Comparison of ENCODE assay signal across 9 cellular contexts in genomic region chr1:11784256-11784992, GRCh38. TPM values are rescaled to one million over a fixed set of nuclear protein-coding genes. Genes with fewer than 3 reads are reported as not detected.
DNase-seq lines count a peak whose midpoint lies in the region; ATAC-seq and TF ChIP-seq lines count a peak whose summit lies in the region.
"Had no signal": no experiment of that assay in that cellular context is flagged by ENCODE, and none has a peak within 500 bp of the region (broad histone marks: within the 10 kb centered on the region; RNA-seq: fewer than 3 reads in every experiment).

No MANE protein-coding gene starts in this region.

- no peaks in the 10 kb centered on the region for H3K9me2 ChIP-seq in HCT116 (ENCODE audit: insufficient read depth)

- no peak for DNase-seq in HCT116 (ENCODE audit: low read depth, low spot score)
- DNase-seq in central memory CD8-positive, alpha-beta T cell (ENCODE audit: low spot score in 2 of 2) = no peak
- no peak for DNase-seq in memory B cell (ENCODE audit: low spot score in 2 of 2)
- DNase-seq in stomach = no peak
- no peak for DNase-seq in RPMI8226
- DNase-seq in erythroblast (lab: John Stamatoyannopoulos, UW) = no peak

- H3K79me2 ChIP-seq in HCT116 (ENCODE audit: insufficient read depth, low read length) = no peaks in the 10 kb centered on the region

- H3K9ac ChIP-seq in HCT116 (ENCODE audit: low read length) = no peak overlapping the region

- H3K27ac Mint-ChIP-seq in central memory CD8-positive, alpha-beta T cell (ENCODE audit: low read depth) = no peak overlapping the region
- H3K27ac Mint-ChIP-seq in memory B cell = no peak overlapping the region
- H3K27ac Mint-ChIP-seq: activated CD4-positive, alpha-beta memory T cell treated with anti-CD3 and anti-CD28 coated beads, Interleukin-2, amount 10 ng/mL, durations not matched to agents 7 days and 5 days had no signal

- WGBS in stomach, 5 donors = 65 to 73% (median 69%) methylated on average over 9 to 21 of the region's 21 CpGs

- TF ChIP-seq CTCF in HCT116 (IDR thresholded peaks at IDR 0.05 in 2 of 3, conservative IDR thresholded peaks at IDR 0.05 in 1 of 3; ENCODE audit: borderline replicate concordance in 1 of 3, insufficient read depth in 1 of 3, low read depth in 2 of 3, low read length in 2 of 3) = no peak
- no peak for TF ChIP-seq CTCF in stomach (IDR thresholded peaks at IDR 0.05)

- ATAC-seq in HCT116 = no peak
- no peak for ATAC-seq in central memory CD8-positive, alpha-beta T cell (replicated peaks; ENCODE audit: extremely low read depth, poor library complexity, severe bottlenecking)
- no peak for ATAC-seq in memory B cell (ENCODE audit: low read depth)
- ATAC-seq in HG03108 (IDR thresholded peaks at IDR 0.05; ENCODE audit: unreplicated experiment) = no peak
- ATAC-seq in GM18520 (IDR thresholded peaks at IDR 0.05; ENCODE audit: unreplicated experiment) = no peak

- H3K9me3 Mint-ChIP-seq in central memory CD8-positive, alpha-beta T cell = no peaks in the 10 kb centered on the region
- H3K9me3 Mint-ChIP-seq in memory B cell = no peaks in the 10 kb centered on the region
- H3K9me3 Mint-ChIP-seq: activated CD4-positive, alpha-beta memory T cell treated with anti-CD3 and anti-CD28 coated beads, Interleukin-2, amount 10 ng/mL, durations not matched to agents 7 days and 5 days had no signal

- TF ChIP-seq POLR2A in HCT116 (IDR thresholded peaks at IDR 0.05; ENCODE audit: borderline replicate concordance, extremely low read depth, insufficient read depth, insufficient read length) (no peak), stomach (IDR thresholded peaks at IDR 0.05) (no peak), erythroblast (IDR thresholded peaks at IDR 0.05; ENCODE audit: low read length) (no peak)

- TF ChIP-seq RAD21 in HCT116 (IDR thresholded peaks at IDR 0.05; ENCODE audit: low read depth) = no peak

- intact Hi-C loops in HCT116 (cut with micrococcal nuclease) (no loop called here), stomach (cut with DNase I; ENCODE audit: low total_unique reads) (no loop called here)

- H3K4me1 Mint-ChIP-seq in central memory CD8-positive, alpha-beta T cell = no peaks in the 10 kb centered on the region
- H3K4me1 Mint-ChIP-seq in memory B cell = peaks cover 3% of the 10 kb centered on the region
- H3K4me1 Mint-ChIP-seq: activated CD4-positive, alpha-beta memory T cell treated with anti-CD3 and anti-CD28 coated beads, Interleukin-2, amount 10 ng/mL, durations not matched to agents 7 days and 5 days had no signal

- H3K4me3 Mint-ChIP-seq in central memory CD8-positive, alpha-beta T cell = peak overlapping the region; percentile 50
- H3K4me3 Mint-ChIP-seq in memory B cell = peak overlapping the region; percentile 17
- H3K4me3 Mint-ChIP-seq: activated CD4-positive, alpha-beta memory T cell treated with anti-CD3 and anti-CD28 coated beads, Interleukin-2, amount 10 ng/mL, durations not matched to agents 7 days and 5 days had no signal

- POLR2A ChIA-PET in HCT116 (lab: Charles Lee) = no interaction called here

- H3K27me3 ChIP-seq in HCT116 (ENCODE audit: insufficient read depth, low read length) = no peaks in the 10 kb centered on the region
- H3K27me3 ChIP-seq in stomach = no peaks in the 10 kb centered on the region

- H3K9me3 ChIP-seq in HCT116 (ENCODE audit: control insufficient read depth in 1 of 2, insufficient read depth in 1 of 2, low read depth in 1 of 2, low read length in 2 of 2) = no peaks in the 10 kb centered on the region
- H3K9me3 ChIP-seq in stomach = no peaks in the 10 kb centered on the region

- BruUV-seq in HCT116 (replicated peaks; lab: Mats Ljungman, UMichigan) = no TSS peak

- H3K4me3 ChIP-seq in HCT116 (replicated peaks in 1 of 2; ENCODE audit: low read depth in 1 of 2, low read length in 2 of 2) (no peak overlapping the region), stomach (peak overlapping the region in 3 of 4 donors; percentile 22 to 35 (median 25))

- H3K27me3 Mint-ChIP-seq in central memory CD8-positive, alpha-beta T cell = no peaks in the 10 kb centered on the region
- peaks cover 2% of the 10 kb centered on the region for H3K27me3 Mint-ChIP-seq in memory B cell
- H3K27me3 Mint-ChIP-seq: activated CD4-positive, alpha-beta memory T cell treated with anti-CD3 and anti-CD28 coated beads, Interleukin-2, amount 10 ng/mL, durations not matched to agents 7 days and 5 days had no signal

- H2AFZ ChIP-seq in HCT116 (ENCODE audit: low read depth, low read length, poor library complexity, severe bottlenecking) = no peak overlapping the region

- H4K20me1 ChIP-seq in HCT116 (ENCODE audit: insufficient read depth) = no peaks in the 10 kb centered on the region

- RAD21 ChIA-PET in HCT116 (lab: Charles Lee; ENCODE audit: low non-redundant PET in 1 of 2, low total read pairs in 2 of 2, uncharacterized antibody in 2 of 2, unreplicated experiment in 2 of 2) = no interaction called here

- H3K36me3 Mint-ChIP-seq in central memory CD8-positive, alpha-beta T cell (ENCODE audit: insufficient read depth) = no peaks in the 10 kb centered on the region
- H3K36me3 Mint-ChIP-seq in memory B cell = no peaks in the 10 kb centered on the region

- H3K4me2 ChIP-seq in HCT116 (ENCODE audit: low read length) = peak overlapping the region; percentile 51

- CTCF ChIA-PET in HCT116 (lab: Charles Lee) = interaction anchor here (1.1 to 1.2 kb wide), 2 partner anchors 12 to 22 kb away, joined by 3 to 4 read pairs; partner anchors contain the start of gene CLCN6

- H3K4me1 ChIP-seq in HCT116 (ENCODE audit: control insufficient read depth in 1 of 2, insufficient read depth in 2 of 2, low read length in 2 of 2) = peaks cover 17 to 40% of the 10 kb centered on the region in 2 experiments
- H3K4me1 ChIP-seq in stomach = peaks cover 39 to 52% (median 49%) of the 10 kb centered on the region in 4 donors

- no peak for TF ChIP-seq EP300 in stomach (IDR thresholded peaks at IDR 0.05)

- H3K36me3 ChIP-seq in HCT116 (ENCODE audit: control insufficient read depth in 1 of 2, insufficient read depth in 2 of 2, low read length in 2 of 2) (no peaks in the 10 kb centered on the region), stomach (peaks cover 0 to 1% (median under 1%) of the 10 kb centered on the region in 4 donors)

- H3K27ac ChIP-seq in HCT116 (ENCODE audit: low read depth, low read length) (peak overlapping the region; percentile 42; the same call in 1 of the 2 replicates), stomach (peak overlapping the region in 3 of 5 donors; percentile 49 to 67 (median 57))

TF ChIP-seq in HCT116, 20 proteins besides CTCF, POLR2A, EP300 and RAD21:
- TF ChIP-seq FOSL1 (IDR thresholded peaks at IDR 0.05; ENCODE audit: low read depth) = no peak
- TF ChIP-seq ZNF274 (IDR thresholded peaks at IDR 0.05; ENCODE audit: low read depth, low read length) = no peak
- TF ChIP-seq ZBTB33 (IDR thresholded peaks at IDR 0.05; ENCODE audit: extremely low read depth, insufficient replicate concordance, low read length) = no peak
- no peak for TF ChIP-seq MAX (IDR thresholded peaks at IDR 0.05)
- TF ChIP-seq SRF (IDR thresholded peaks at IDR 0.05; ENCODE audit: low read depth) = no peak
- TF ChIP-seq TCF7L2 (IDR thresholded peaks at IDR 0.05; ENCODE audit: borderline replicate concordance, extremely low read depth, insufficient read depth, insufficient read length) = no peak
- TF ChIP-seq CBX3 (IDR thresholded peaks at IDR 0.05; ENCODE audit: low read depth) = no peak
TF ChIP-seq in HCT116: peak in this region for 0.

RNA-seq across cellular contexts. Expression of gene MTHFR, which starts 21.3 kb away (rescaled TPM):
- total RNA-seq in HCT116 (2021; ENCODE audit: unreplicated experiment) (20.9 TPM), stomach (100 to 1,000 TPM in 2 of 5 donors, 10 to 100 TPM in 3; 42.0 to 171 (median 75.6) TPM)
- 9.1 and 10.7 TPM in 2 replicates for polyA plus RNA-seq in HCT116 (2012)
- polyA plus RNA-seq in stomach = 1 to 10 TPM; 5.3 to 8.9 (median 5.5) TPM

RNA-seq across cellular contexts. Expression of gene CLCN6, which starts 21.6 kb away (rescaled TPM):
- total RNA-seq in HCT116 (2021; ENCODE audit: unreplicated experiment) (13.7 TPM), stomach (10 to 100 TPM in 4 of 5 donors, 1 to 10 TPM in 1; 4.9 to 49.6 (median 14.6) TPM)
- polyA plus RNA-seq in HCT116 (2012) = 5.6 and 6.3 TPM in 2 replicates
- 1 to 10 TPM; 4.1 to 6.2 (median 4.1) TPM for polyA plus RNA-seq in stomach

RNA-seq across cellular contexts. Expression of gene C1orf167, which starts 22.4 kb away (rescaled TPM):
- 0.12 TPM for total RNA-seq in HCT116 (2021; ENCODE audit: unreplicated experiment)
- polyA plus RNA-seq in HCT116 (2012) = 0.59 and 1.4 TPM in 2 replicates
- 1 to 10 TPM in 1 of 5 donors, not detected in 4; 1.6 TPM for total RNA-seq in stomach
- 1 to 10 TPM in 2 of 3 donors, not detected in 1; 2.0 to 4.7 TPM for polyA plus RNA-seq in stomach

RNA-seq across cellular contexts. Expression of gene AGTRAP, which starts 48.5 kb away (rescaled TPM):
- total RNA-seq in HCT116 (2021; ENCODE audit: unreplicated experiment) (49.0 TPM), stomach (10 to 100 TPM in 4 of 5 donors, 1 to 10 TPM in 1; 4.1 to 76.3 (median 21.6) TPM)
- 51.9 and 61.4 TPM in 2 replicates for polyA plus RNA-seq in HCT116 (2012)
- polyA plus RNA-seq in stomach = 10 to 100 TPM; 27.8 to 60.3 (median 32.6) TPM

Comparison
In these comparisons a context has a peak if more than half of its experiments do, and no peak if none do; other contexts are left out.
1. H3K4me3 ChIP-seq: peak in stomach (3 of 4); none in HCT116 (0 of 2).